In genomic region chr19:44988896-44989563, GRCh38 we compare ENCODE assay signal across 8 cellular contexts. TPM values are rescaled to one million over a fixed set of nuclear protein-coding genes. Genes with fewer than 3 reads are reported as not detected.
DNase-seq lines count a peak whose midpoint lies in the region; ATAC-seq, FAIRE-seq and TF ChIP-seq lines count a peak whose summit lies in the region.

No MANE protein-coding gene starts in this region.

- POLR2A ChIA-PET in H1 (lab: Charles Lee; ENCODE audit: partially characterized antibody), result interaction anchor here (0.9 to 2.1 kb wide), 5 partner anchors 12 to 96 kb away, joined by 3 to 11 read pairs (median 3); partner anchors contain the start of genes APOE and RELB
- POLR2A ChIA-PET in naive thymus-derived CD8-positive, alpha-beta T cell (lab: Charles Lee), result interaction anchor here (1.8 kb wide), 1 partner anchor 11 kb away, joined by 4 read pairs; no protein-coding TSS in a partner anchor

- no peak overlapping the region for H3K18ac ChIP-seq in H1 (ENCODE audit: extremely low read depth, low read length)

- peaks cover 4 to 30% (median 12%) of the 10 kb centered on the region in 4 experiments; a peak in 7 of 8 replicates for H3K36me3 ChIP-seq in H1 (ENCODE audit: control insufficient read depth in 2 of 4, insufficient read depth in 4 of 4, low read length in 3 of 4)

- H3K56ac ChIP-seq in H1 (replicated peaks; ENCODE audit: insufficient read length, low read depth, low read length), result no peak overlapping the region

- no peak overlapping the region for H3K4me3 Mint-ChIP-seq in naive thymus-derived CD8-positive, alpha-beta T cell
- no peak overlapping the region for H3K4me3 Mint-ChIP-seq in stimulated activated effector memory CD8-positive, alpha-beta T cell treated with anti-CD3 and anti-CD28 coated beads, Interleukin-12 subunit alpha, Interleukin-12 subunit beta, amount 100 ng/mL, for 72 hours

- peaks cover 0 to 54% (median 3%) of the 10 kb centered on the region in 3 donors for H3K36me3 Mint-ChIP-seq in naive thymus-derived CD8-positive, alpha-beta T cell
- peaks cover 66% of the 10 kb centered on the region for H3K36me3 Mint-ChIP-seq in stimulated activated effector memory CD8-positive, alpha-beta T cell treated with anti-CD3 and anti-CD28 coated beads, Interleukin-12 subunit alpha, Interleukin-12 subunit beta, amount 100 ng/mL, for 72 hours

- H2BK5ac ChIP-seq in H1 (ENCODE audit: low read depth, low read length), result no peak overlapping the region

- TF ChIP-seq POLR2A in H1 (IDR thresholded peaks at IDR 0.05; ENCODE audit: control extremely low read depth in 1 of 2, low read depth in 2 of 2, low read length in 2 of 2), result no peak

- DNase-seq in NCI-H82 (lab: John Stamatoyannopoulos, UW), result peak; percentile 86
- DNase-seq in NCI-H82 treated with DMSO at 0.1 percent for 48 hours (lab: John Stamatoyannopoulos, UW; ENCODE audit: unreplicated experiment), result no peak
- peak; percentile 83 for DNase-seq in NCI-H2171 (lab: John Stamatoyannopoulos, UW)
- peak; percentile 29 to 39 for DNase-seq in activated CD8-positive, alpha-beta memory T cell treated with anti-CD3 and anti-CD28 coated beads for 1 hour (ENCODE audit: extremely low read depth in 1 of 2, low read depth in 1 of 2)
- DNase-seq in H1 (ENCODE audit: low read depth in 1 of 2, low spot score in 2 of 2), result peak in 1 of 2 experiments; percentile 87
- peak; percentile 42 to 74 (median 52) for DNase-seq in naive thymus-derived CD8-positive, alpha-beta T cell
- DNase-seq in stimulated activated effector memory CD8-positive, alpha-beta T cell treated with anti-CD3 and anti-CD28 coated beads, Interleukin-12 subunit alpha, Interleukin-12 subunit beta, amount 100 ng/mL, for 72 hours (ENCODE audit: low spot score in 2 of 2), result peak; percentile 42 to 75
- no peak for DNase-seq in T1000 (lab: John Stamatoyannopoulos, UW)

- no peak for FAIRE-seq in H1 (lab: Jason Lieb, UNC)

- H3K27me3 Mint-ChIP-seq in naive thymus-derived CD8-positive, alpha-beta T cell, result no peaks in the 10 kb centered on the region

- H2BK120ac ChIP-seq in H1 (replicated peaks; ENCODE audit: low read depth, low read length), result no peak overlapping the region

- ATAC-seq in naive thymus-derived CD8-positive, alpha-beta T cell, result peak; percentile 82 to 83
- peak; percentile 78 for ATAC-seq in stimulated activated effector memory CD8-positive, alpha-beta T cell treated with anti-CD3 and anti-CD28 coated beads, Interleukin-12 subunit alpha, Interleukin-12 subunit beta, amount 100 ng/mL, for 72 hours

- H2BK20ac ChIP-seq in H1 (ENCODE audit: low read length), result no peak overlapping the region

- H2BK12ac ChIP-seq in H1 (ENCODE audit: low read depth, low read length), result no peak overlapping the region

- WGBS in H1 (ENCODE audit: extremely low coverage in 1 of 2, insufficient coverage in 1 of 2, insufficient read length in 1 of 2, insufficient replicate concordance in 2 of 2, low coverage in 1 of 2, low lambda C conversion rate in 2 of 2, missing lambda C conversion rate in 1 of 2), 2 experiments, result 89% methylated on average over 15 of the region's 15 CpGs; no CpG with 5 or more reads in 1 of the 2 experiments

- no peak overlapping the region for H2AFZ ChIP-seq in H1 (ENCODE audit: low read length)

- no peak overlapping the region for H3K4me3 ChIP-seq in H1 (ENCODE audit: extremely low read depth in 1 of 4, insufficient read depth in 2 of 4, low read depth in 3 of 4, low read length in 4 of 4)

- H3K27ac Mint-ChIP-seq in naive thymus-derived CD8-positive, alpha-beta T cell, result peak overlapping the region in 5 of 10 donors; percentile 3 to 75 (median 42)
- peak overlapping the region; percentile 84 for H3K27ac Mint-ChIP-seq in stimulated activated effector memory CD8-positive, alpha-beta T cell treated with anti-CD3 and anti-CD28 coated beads, Interleukin-12 subunit alpha, Interleukin-12 subunit beta, amount 100 ng/mL, for 72 hours

- H3K27ac ChIP-seq in H1 (ENCODE audit: low read depth, low read length), result no peak overlapping the region

- no peak overlapping the region for H4K5ac ChIP-seq in H1 (ENCODE audit: insufficient read length, low read depth, low read length)

- no peak overlapping the region for H2AK5ac ChIP-seq in H1 (ENCODE audit: low read depth, low read length)

- TF ChIP-seq CTCF in H1 (IDR thresholded peaks at IDR 0.05; ENCODE audit: control extremely low read depth in 1 of 3, insufficient read depth in 1 of 3, low read depth in 1 of 3, low read length in 3 of 3), result peak; percentile 81 to 95 (median 89)

- no peaks in the 10 kb centered on the region for H3K27me3 ChIP-seq in H1 (replicated peaks in 1 of 4; ENCODE audit: control insufficient read depth in 3 of 4, extremely low read depth in 1 of 4, insufficient read depth in 3 of 4, low read length in 3 of 4)

- H3K4ac ChIP-seq in H1 (replicated peaks; ENCODE audit: insufficient read length, low read depth, low read length), result no peak overlapping the region

- H3K23ac ChIP-seq in H1 (ENCODE audit: insufficient read length), result no peak overlapping the region

- H3K4me1 Mint-ChIP-seq in naive thymus-derived CD8-positive, alpha-beta T cell, result peaks cover 0 to 8% (median 0%) of the 10 kb centered on the region in 4 donors
- H3K4me1 Mint-ChIP-seq in stimulated activated effector memory CD8-positive, alpha-beta T cell treated with anti-CD3 and anti-CD28 coated beads, Interleukin-12 subunit alpha, Interleukin-12 subunit beta, amount 100 ng/mL, for 72 hours, result peaks cover 13% of the 10 kb centered on the region

- H3K4me1 ChIP-seq in H1 (replicated peaks in 1 of 4; ENCODE audit: control insufficient read depth in 3 of 4, insufficient read depth in 4 of 4, low read length in 3 of 4), result no peaks in the 10 kb centered on the region

- no peak overlapping the region for H3K9ac ChIP-seq in H1 (replicated peaks in 1 of 4; ENCODE audit: extremely low read depth in 1 of 4, low read depth in 3 of 4, low read length in 3 of 4)

- H4K91ac ChIP-seq in H1 (replicated peaks; ENCODE audit: insufficient read length, low read length), result no peak overlapping the region

- no peak overlapping the region for H4K8ac ChIP-seq in H1 (ENCODE audit: extremely low read depth, insufficient read depth, low read length)

- TF ChIP-seq RAD21 in H1 (IDR thresholded peaks at IDR 0.05 in 1 of 2, conservative IDR thresholded peaks at IDR 0.05 in 1 of 2; ENCODE audit: low read depth in 2 of 2, low read length in 2 of 2), result peak; percentile 59 to 69; a peak in 3 of 4 replicates

- no peaks in the 10 kb centered on the region for H3K9me3 Mint-ChIP-seq in naive thymus-derived CD8-positive, alpha-beta T cell
- H3K9me3 Mint-ChIP-seq in stimulated activated effector memory CD8-positive, alpha-beta T cell treated with anti-CD3 and anti-CD28 coated beads, Interleukin-12 subunit alpha, Interleukin-12 subunit beta, amount 100 ng/mL, for 72 hours, result no peaks in the 10 kb centered on the region

- no peak overlapping the region for H2BK15ac ChIP-seq in H1 (ENCODE audit: low read length)

- no peak overlapping the region for H3K14ac ChIP-seq in H1 (ENCODE audit: insufficient read length)

- CTCF ChIA-PET in H1 (lab: Charles Lee; ENCODE audit: partially characterized antibody), result interaction anchor here (0.8 to 4.6 kb wide), 26 partner anchors 10 to 198 kb away, joined by 3 to 34 read pairs (median 5); partner anchors contain the start of gene RELB

- no peaks in the 10 kb centered on the region for H3K23me2 ChIP-seq in H1 (ENCODE audit: low read depth, low read length)

- TF ChIP-seq EP300 in H1 (IDR thresholded peaks at IDR 0.05; ENCODE audit: borderline replicate concordance in 1 of 2, low read depth in 2 of 2, low read length in 2 of 2), result no peak

- H4K20me1 ChIP-seq in H1 (replicated peaks in 1 of 2; ENCODE audit: control insufficient read depth in 1 of 2, insufficient read depth in 2 of 2, low read length in 2 of 2), result peaks cover 2 to 15% of the 10 kb centered on the region in 2 experiments

- H3K4me2 ChIP-seq in H1 (ENCODE audit: insufficient read depth in 1 of 2, low read depth in 2 of 2, low read length in 2 of 2), result no peak overlapping the region

- no peaks in the 10 kb centered on the region for H3K9me3 ChIP-seq in H1 (ENCODE audit: insufficient read depth in 2 of 2, low read depth in 1 of 2, low read length in 1 of 2)

- H3K79me2 ChIP-seq in H1 (ENCODE audit: control insufficient read depth in 1 of 2, insufficient read depth in 2 of 2, low read length in 2 of 2), result no peaks in the 10 kb centered on the region

- no peaks in the 10 kb centered on the region; the same call in 1 of the 2 replicates for H3K79me1 ChIP-seq in H1 (ENCODE audit: low read depth, low read length)

RNA-seq across cellular contexts. Expression of gene RELB, which starts 12.2 kb away (rescaled TPM):
- total RNA-seq in H1 (2021; fragmentation: NEBNext Ultra II Directional; extraction: Animal tissue kit (Norgen Biotek cat#: 25700)), result 12.5 and 13.1 TPM in 2 replicates
- polyA plus RNA-seq in H1 (2011; rRNA removed), result 10.0 and 12.6 TPM in 2 replicates
- 9.7 TPM for polyA plus RNA-seq in H1 (2011; cell fraction: cytosol; rRNA removed)
- polyA plus RNA-seq in H1 (2011; cell fraction: nucleus; rRNA removed), result 13.6 TPM
- polyA plus RNA-seq in H1 (2012, experiment 1 of 2), result 8.9 to 13.6 TPM (median 12.7 TPM) in 4 replicates
- 10.1 TPM for polyA plus RNA-seq in H1 (2012, experiment 2 of 2)
- polyA plus RNA-seq in H1 (2013, experiment 1 of 2), result 7.2 TPM
- polyA plus RNA-seq in H1 (2013, experiment 2 of 2), result 6.2 TPM
- 3.8 and 6.1 TPM in 2 replicates for polyA minus RNA-seq in H1 (2011; rRNA and poly(A)+ RNA removed)
- 9.6 TPM for polyA minus RNA-seq in H1 (2011; cell fraction: cytosol; rRNA and poly(A)+ RNA removed)
- polyA minus RNA-seq in H1 (2011; cell fraction: nucleus; rRNA and poly(A)+ RNA removed), result 5.9 TPM
- total RNA-seq in naive thymus-derived CD8-positive, alpha-beta T cell, result 10 to 100 TPM; 30.2 to 41.6 TPM
- 10 to 100 TPM in 1 of 3 donors, 1 to 10 TPM in 2; 6.7 to 17.2 (median 8.3) TPM for polyA plus RNA-seq in naive thymus-derived CD8-positive, alpha-beta T cell

RNA-seq across cellular contexts. Expression of gene CLPTM1, which starts 33.9 kb away (rescaled TPM):
- total RNA-seq in H1 (2021; fragmentation: NEBNext Ultra II Directional; extraction: Animal tissue kit (Norgen Biotek cat#: 25700)), result 84.8 and 95.8 TPM in 2 replicates
- 108 and 140 TPM in 2 replicates for polyA plus RNA-seq in H1 (2011; rRNA removed)
- polyA plus RNA-seq in H1 (2011; cell fraction: cytosol; rRNA removed), result 52.8 TPM
- polyA plus RNA-seq in H1 (2011; cell fraction: nucleus; rRNA removed), result 188 TPM
- polyA plus RNA-seq in H1 (2012, experiment 1 of 2), result 59.2 to 83.8 TPM (median 78.3 TPM) in 4 replicates
- 79.9 TPM for polyA plus RNA-seq in H1 (2012, experiment 2 of 2)
- polyA plus RNA-seq in H1 (2013, experiment 1 of 2), result 131 TPM
- polyA plus RNA-seq in H1 (2013, experiment 2 of 2), result 127 TPM
- 81.2 and 108 TPM in 2 replicates for polyA minus RNA-seq in H1 (2011; rRNA and poly(A)+ RNA removed)
- 49.5 TPM for polyA minus RNA-seq in H1 (2011; cell fraction: cytosol; rRNA and poly(A)+ RNA removed)
- polyA minus RNA-seq in H1 (2011; cell fraction: nucleus; rRNA and poly(A)+ RNA removed), result 46.5 TPM
- total RNA-seq in naive thymus-derived CD8-positive, alpha-beta T cell, result 10 to 100 TPM; 73.8 to 76.0 TPM
- polyA plus RNA-seq in naive thymus-derived CD8-positive, alpha-beta T cell, result 10 to 100 TPM; 13.2 to 20.6 (median 14.9) TPM

RNA-seq across cellular contexts. Expression of gene APOC2, which starts 43.2 kb away (rescaled TPM):
- not detected in 2 replicates for total RNA-seq in H1 (2021; fragmentation: NEBNext Ultra II Directional; extraction: Animal tissue kit (Norgen Biotek cat#: 25700))
- polyA plus RNA-seq in H1 (2011; rRNA removed), result not detected in 2 replicates
- not detected for polyA plus RNA-seq in H1 (2011; cell fraction: cytosol; rRNA removed)
- not detected for polyA plus RNA-seq in H1 (2011; cell fraction: nucleus; rRNA removed)
- polyA plus RNA-seq in H1 (2012, experiment 1 of 2), result not detected in 4 replicates
- not detected for polyA plus RNA-seq in H1 (2012, experiment 2 of 2)
- polyA plus RNA-seq in H1 (2013, experiment 1 of 2), result not detected
- not detected for polyA plus RNA-seq in H1 (2013, experiment 2 of 2)
- not detected in 2 replicates for polyA minus RNA-seq in H1 (2011; rRNA and poly(A)+ RNA removed)
- not detected for polyA minus RNA-seq in H1 (2011; cell fraction: cytosol; rRNA and poly(A)+ RNA removed)
- polyA minus RNA-seq in H1 (2011; cell fraction: nucleus; rRNA and poly(A)+ RNA removed), result not detected
- total RNA-seq in naive thymus-derived CD8-positive, alpha-beta T cell, result not detected
- not detected for polyA plus RNA-seq in naive thymus-derived CD8-positive, alpha-beta T cell

RNA-seq across cellular contexts. Expression of gene APOC4, which starts 47.0 kb away (rescaled TPM):
- total RNA-seq in H1 (2021; fragmentation: NEBNext Ultra II Directional; extraction: Animal tissue kit (Norgen Biotek cat#: 25700)), result not detected in 2 replicates
- polyA plus RNA-seq in H1 (2011; rRNA removed), result not detected in 2 replicates
- polyA plus RNA-seq in H1 (2011; cell fraction: cytosol; rRNA removed), result not detected
- polyA plus RNA-seq in H1 (2011; cell fraction: nucleus; rRNA removed), result not detected
- polyA plus RNA-seq in H1 (2012, experiment 1 of 2), result not detected in 4 replicates
- polyA plus RNA-seq in H1 (2012, experiment 2 of 2), result not detected
- polyA plus RNA-seq in H1 (2013, experiment 1 of 2), result not detected
- not detected for polyA plus RNA-seq in H1 (2013, experiment 2 of 2)
- polyA minus RNA-seq in H1 (2011; rRNA and poly(A)+ RNA removed), result not detected in 2 replicates
- not detected for polyA minus RNA-seq in H1 (2011; cell fraction: cytosol; rRNA and poly(A)+ RNA removed)
- polyA minus RNA-seq in H1 (2011; cell fraction: nucleus; rRNA and poly(A)+ RNA removed), result not detected
- not detected for total RNA-seq in naive thymus-derived CD8-positive, alpha-beta T cell
- not detected for polyA plus RNA-seq in naive thymus-derived CD8-positive, alpha-beta T cell

RNA-seq across cellular contexts. Expression of gene CLASRP, which starts 49.8 kb away (rescaled TPM):
- total RNA-seq in H1 (2021; fragmentation: NEBNext Ultra II Directional; extraction: Animal tissue kit (Norgen Biotek cat#: 25700)), result 63.4 and 71.7 TPM in 2 replicates
- 22.3 and 25.8 TPM in 2 replicates for polyA plus RNA-seq in H1 (2011; rRNA removed)
- polyA plus RNA-seq in H1 (2011; cell fraction: cytosol; rRNA removed), result 30.1 TPM
- 143 TPM for polyA plus RNA-seq in H1 (2011; cell fraction: nucleus; rRNA removed)
- polyA plus RNA-seq in H1 (2012, experiment 1 of 2), result 60.4 to 106 TPM (median 89.9 TPM) in 4 replicates
- polyA plus RNA-seq in H1 (2012, experiment 2 of 2), result 21.3 TPM
- polyA plus RNA-seq in H1 (2013, experiment 1 of 2), result 35.8 TPM
- 31.6 TPM for polyA plus RNA-seq in H1 (2013, experiment 2 of 2)
- 16.3 and 26.5 TPM in 2 replicates for polyA minus RNA-seq in H1 (2011; rRNA and poly(A)+ RNA removed)
- polyA minus RNA-seq in H1 (2011; cell fraction: cytosol; rRNA and poly(A)+ RNA removed), result 14.7 TPM
- 41.7 TPM for polyA minus RNA-seq in H1 (2011; cell fraction: nucleus; rRNA and poly(A)+ RNA removed)
- 100 to 1,000 TPM; 141 to 150 TPM for total RNA-seq in naive thymus-derived CD8-positive, alpha-beta T cell
- polyA plus RNA-seq in naive thymus-derived CD8-positive, alpha-beta T cell, result 1 to 10 TPM; 2.0 to 6.7 (median 5.3) TPM

Comparison
In these comparisons a context has a peak if more than half of its experiments do, and no peak if none do; other contexts are left out.
1. DNase-seq: peak in NCI-H82 (single experiment), NCI-H2171 (single experiment), activated CD8-positive, alpha-beta memory T cell treated with anti-CD3 and anti-CD28 coated beads for 1 hour (2 of 2), naive thymus-derived CD8-positive, alpha-beta T cell (10 of 10) and stimulated activated effector memory CD8-positive, alpha-beta T cell treated with anti-CD3 and anti-CD28 coated beads, Interleukin-12 subunit alpha, Interleukin-12 subunit beta, amount 100 ng/mL, for 72 hours (2 of 2); none in NCI-H82 treated with DMSO at 0.1 percent for 48 hours (single experiment) and T1000 (single experiment).